Comparison of ENCODE assay signal across 14 cellular contexts in the genomic region with DNA sequence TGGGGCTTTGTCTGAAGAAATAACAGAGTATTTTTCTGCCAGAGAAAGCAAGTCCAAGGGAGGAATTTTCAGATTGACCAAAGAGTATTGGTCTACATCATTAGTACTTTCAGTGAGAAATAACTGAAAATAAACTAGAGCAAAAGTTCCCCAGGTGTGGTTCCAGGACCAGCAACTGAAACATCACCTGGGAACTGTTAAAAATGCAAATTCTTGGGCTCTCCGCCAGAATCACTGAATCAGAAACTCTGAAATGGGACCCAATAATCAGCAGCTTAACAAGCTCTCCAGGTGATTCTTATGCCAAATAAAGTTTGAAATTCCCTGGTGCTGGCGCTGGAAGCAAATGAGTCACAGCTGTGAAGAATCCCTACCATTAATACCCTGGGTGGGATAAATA. TPM values are rescaled to one million over a fixed set of nuclear protein-coding genes. Genes with fewer than 3 reads are reported as not detected.
DNase-seq lines count a peak whose midpoint lies in the region; ATAC-seq and TF ChIP-seq lines count a peak whose summit lies in the region.
"Had no signal": no experiment of that assay in that cellular context is flagged by ENCODE, and none has a peak within 500 bp of the region (broad histone marks: within the 10 kb centered on the region; RNA-seq: fewer than 3 reads in every experiment).

No MANE protein-coding gene starts in this region.

- H3K4me1 Mint-ChIP-seq in central memory CD8-positive, alpha-beta T cell = peaks cover 65% of the 10 kb centered on the region
- peaks cover 12% of the 10 kb centered on the region for H3K4me1 Mint-ChIP-seq in activated CD4-positive, alpha-beta T cell treated with anti-CD3 and anti-CD28 coated beads for 36 hours

- TF ChIP-seq CTCF in GM12865 (IDR thresholded peaks at IDR 0.05; ENCODE audit: insufficient read depth, low read depth, low read length, missing control alignments) = no peak
- TF ChIP-seq CTCF in dorsolateral prefrontal cortex (IDR thresholded peaks at IDR 0.05 in 54 of 56, conservative IDR thresholded peaks at IDR 0.05 in 2 of 56; ENCODE audit: low read depth in 1 of 56, partially characterized antibody in 56 of 56) = no peak

- peaks cover 16% of the 10 kb centered on the region for H3K4me1 ChIP-seq in HUES48 (ENCODE audit: control insufficient read depth, insufficient read depth, low read length)
- H3K4me1 ChIP-seq: vagina had no signal

- ATAC-seq in GM21619 (IDR thresholded peaks at IDR 0.05; ENCODE audit: unreplicated experiment) = peak; percentile 76
- no peak for ATAC-seq in central memory CD8-positive, alpha-beta T cell (replicated peaks; ENCODE audit: extremely low read depth, poor library complexity, severe bottlenecking)
- ATAC-seq in activated CD4-positive, alpha-beta T cell treated with anti-CD3 and anti-CD28 coated beads for 36 hours = no peak
- ATAC-seq: left lobe of liver, T-helper 17 cell had no signal

- H3K4me3 ChIP-seq in GM12865 (ENCODE audit: low read depth, low read length) = no peak overlapping the region
- no peak overlapping the region for H3K4me3 ChIP-seq in HUES48 (ENCODE audit: low read depth, low read length)
- no peak overlapping the region for H3K4me3 ChIP-seq in dorsolateral prefrontal cortex
- H3K4me3 ChIP-seq: vagina had no signal

- no peaks in the 10 kb centered on the region for H3K9me3 Mint-ChIP-seq in central memory CD8-positive, alpha-beta T cell
- H3K9me3 Mint-ChIP-seq in activated CD4-positive, alpha-beta T cell treated with anti-CD3 and anti-CD28 coated beads for 36 hours (ENCODE audit: low read depth) = no peaks in the 10 kb centered on the region
- H3K9me3 Mint-ChIP-seq: activated CD4-positive, alpha-beta memory T cell treated with anti-CD3 and anti-CD28 coated beads, Interleukin-2, amount 10 ng/mL, durations not matched to agents 7 days and 5 days had no signal

- H3K27me3 Mint-ChIP-seq in central memory CD8-positive, alpha-beta T cell = no peaks in the 10 kb centered on the region
- H3K27me3 Mint-ChIP-seq in activated CD4-positive, alpha-beta T cell treated with anti-CD3 and anti-CD28 coated beads for 36 hours = peaks cover 11% of the 10 kb centered on the region

- peak overlapping the region; percentile 94 for H3K27ac Mint-ChIP-seq in central memory CD8-positive, alpha-beta T cell (ENCODE audit: low read depth)
- no peak overlapping the region for H3K27ac Mint-ChIP-seq in activated CD4-positive, alpha-beta T cell treated with anti-CD3 and anti-CD28 coated beads for 36 hours
- H3K27ac Mint-ChIP-seq: activated CD4-positive, alpha-beta memory T cell treated with anti-CD3 and anti-CD28 coated beads, Interleukin-2, amount 10 ng/mL, durations not matched to agents 7 days and 5 days; T-helper 17 cell had no signal

- intact Hi-C loops in activated CD4-positive, alpha-beta T cell treated with anti-CD3 and anti-CD28 coated beads for 36 hours (cut with DNase I, micrococcal nuclease) = no loop called here
- intact Hi-C loops in dorsolateral prefrontal cortex (cut with DNase I) = loop anchor here in 1 of 2 donors (10.0 kb wide), 1 partner anchor 53 kb away; a partner anchor contains a TSS

- CTCF ChIA-PET in activated CD4-positive, alpha-beta T cell treated with anti-CD3 and anti-CD28 coated beads for 36 hours (lab: Charles Lee) = interaction anchor here (0.6 kb wide), 1 partner anchor 197 kb away, joined by 4 read pairs; no protein-coding TSS in a partner anchor

- DNase-seq in GM12865 (ENCODE audit: low read depth) = peak; percentile 74
- DNase-seq in central memory CD8-positive, alpha-beta T cell (ENCODE audit: low spot score in 2 of 2) = no peak
- no peak for DNase-seq in activated CD4-positive, alpha-beta T cell treated with anti-CD3 and anti-CD28 coated beads for 36 hours
- no peak for DNase-seq in dorsolateral prefrontal cortex
- no peak for DNase-seq in activated gamma-delta T cell (lab: John Stamatoyannopoulos, UW)
- DNase-seq in DMS79 (lab: John Stamatoyannopoulos, UW) = no peak
- DNase-seq: activated CD4-positive, alpha-beta memory T cell treated with anti-CD3 and anti-CD28 coated beads, Interleukin-2, amount 10 ng/mL, durations not matched to agents 7 days and 5 days; NCI-H187; T-helper 17 cell had no signal

- H3K27ac ChIP-seq in HUES48 (ENCODE audit: low read depth, low read length) (peak overlapping the region; percentile 27), dorsolateral prefrontal cortex (no peak overlapping the region)
- H3K27ac ChIP-seq: neutrophil, vagina had no signal

- peaks cover 27% of the 10 kb centered on the region for H3K36me3 Mint-ChIP-seq in central memory CD8-positive, alpha-beta T cell (ENCODE audit: insufficient read depth)
- H3K36me3 Mint-ChIP-seq in activated CD4-positive, alpha-beta T cell treated with anti-CD3 and anti-CD28 coated beads for 36 hours (ENCODE audit: low read depth) = no peaks in the 10 kb centered on the region

- POLR2A ChIA-PET in activated CD4-positive, alpha-beta T cell treated with anti-CD3 and anti-CD28 coated beads for 36 hours (lab: Charles Lee) = no interaction called here

- H3K36me3 ChIP-seq in HUES48 (ENCODE audit: control insufficient read depth, insufficient read depth, low read length) = no peaks in the 10 kb centered on the region
- H3K36me3 ChIP-seq: neutrophil, vagina had no signal

- no peak overlapping the region for H3K9ac ChIP-seq in HUES48 (ENCODE audit: low read depth, low read length)

- H3K27me3 ChIP-seq in HUES48 (ENCODE audit: control insufficient read depth, insufficient read depth, low read length) = no peaks in the 10 kb centered on the region
- peaks cover 0 to 3% (median 0%) of the 10 kb centered on the region in 45 donors for H3K27me3 ChIP-seq in dorsolateral prefrontal cortex
- H3K27me3 ChIP-seq: neutrophil, vagina had no signal

- no peaks in the 10 kb centered on the region for H3K9me3 ChIP-seq in HUES48 (ENCODE audit: control insufficient read depth, insufficient read depth, low read length)
- H3K9me3 ChIP-seq: neutrophil, vagina had no signal

- H3K4me3 Mint-ChIP-seq in central memory CD8-positive, alpha-beta T cell = peak overlapping the region; percentile 79
- no peak overlapping the region for H3K4me3 Mint-ChIP-seq in activated CD4-positive, alpha-beta T cell treated with anti-CD3 and anti-CD28 coated beads for 36 hours
- H3K4me3 Mint-ChIP-seq: activated CD4-positive, alpha-beta memory T cell treated with anti-CD3 and anti-CD28 coated beads, Interleukin-2, amount 10 ng/mL, durations not matched to agents 7 days and 5 days; T-helper 17 cell had no signal

RNA-seq across cellular contexts. Expression of a gene that starts 52.1 kb away (rescaled TPM):
- total RNA-seq in activated CD4-positive, alpha-beta T cell treated with anti-CD3 and anti-CD28 coated beads for 36 hours = 1 to 10 TPM; 1.3 to 1.8 TPM
- 1 to 10 TPM in 9 of 120 experiments, under 1 TPM in 22, not detected in 89; 0.22 to 2.2 (median 0.62) TPM for total RNA-seq in dorsolateral prefrontal cortex

RNA-seq across cellular contexts. Expression of a gene that starts 55.6 kb away (rescaled TPM):
- total RNA-seq in activated CD4-positive, alpha-beta T cell treated with anti-CD3 and anti-CD28 coated beads for 36 hours = 10 to 100 TPM; 66.3 to 89.3 TPM
- 10 to 100 TPM in 119 of 120 experiments, 1 to 10 TPM in 1; 9.5 to 25.6 (median 15.0) TPM for total RNA-seq in dorsolateral prefrontal cortex
